8 cellular contexts compared by ENCODE assay signal in the genomic region with DNA sequence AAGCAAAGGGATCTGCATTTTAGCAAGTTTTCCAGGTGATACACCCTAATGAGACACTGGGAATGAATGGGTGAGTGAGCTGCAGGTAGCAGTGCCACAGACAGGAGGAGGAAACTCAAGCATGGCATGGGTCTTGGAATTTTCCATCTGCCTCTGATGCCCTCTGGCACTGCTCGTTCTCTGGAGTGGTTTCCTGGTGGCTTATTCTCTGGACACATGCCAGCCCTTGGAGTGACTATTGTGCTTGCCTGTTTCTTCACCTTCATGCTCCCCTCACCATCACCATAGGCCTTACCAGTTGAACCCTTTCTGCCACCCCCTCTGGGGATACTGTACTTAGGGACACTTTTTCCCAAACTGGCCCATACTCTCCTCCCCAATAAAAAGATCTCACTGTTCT. TPM values are rescaled to one million over a fixed set of nuclear protein-coding genes. Genes with fewer than 3 reads are reported as not detected.
DNase-seq lines count a peak whose midpoint lies in the region; ATAC-seq and TF ChIP-seq lines count a peak whose summit lies in the region.

No MANE protein-coding gene starts in this region.

- TF ChIP-seq CTCF in kidney epithelial cell (IDR thresholded peaks at IDR 0.05; ENCODE audit: insufficient read depth, low read length, poor library complexity, severe bottlenecking), result no peak

- H3K4me3 Mint-ChIP-seq in activated CD4-positive, alpha-beta memory T cell treated with anti-CD3 and anti-CD28 coated beads, Interleukin-2, amount 10 ng/mL, durations not matched to agents 7 days and 5 days, result peak overlapping the region; percentile 96

- H3K4me3 ChIP-seq in kidney epithelial cell (ENCODE audit: low read depth, low read length), result peak overlapping the region; percentile 95

- H3K36me3 Mint-ChIP-seq in activated CD4-positive, alpha-beta memory T cell treated with anti-CD3 and anti-CD28 coated beads, Interleukin-2, amount 10 ng/mL, durations not matched to agents 7 days and 5 days (ENCODE audit: low read depth), result peaks cover 37% of the 10 kb centered on the region

- peaks cover 3% of the 10 kb centered on the region for H3K36me3 ChIP-seq in kidney epithelial cell (ENCODE audit: control insufficient read depth, insufficient read depth, low read length)

- H3K4me1 Mint-ChIP-seq in activated CD4-positive, alpha-beta memory T cell treated with anti-CD3 and anti-CD28 coated beads, Interleukin-2, amount 10 ng/mL, durations not matched to agents 7 days and 5 days, result peaks cover 51% of the 10 kb centered on the region

- CTCF ChIA-PET in activated CD4-positive, alpha-beta memory T cell treated with anti-CD3 and anti-CD28 coated beads, Interleukin-2, amount 10 ng/mL, durations not matched to agents 7 days and 5 days (lab: Charles Lee), result interaction anchor here (0.6 to 2.7 kb wide), 2 partner anchors 15 to 656 kb away, joined by 4 to 11 read pairs; a partner anchor contains a TSS

- H3K27ac Mint-ChIP-seq in activated CD4-positive, alpha-beta memory T cell treated with anti-CD3 and anti-CD28 coated beads, Interleukin-2, amount 10 ng/mL, durations not matched to agents 7 days and 5 days, result peak overlapping the region; percentile 50

- ATAC-seq in left ventricle myocardium superior, result no peak
- no peak for ATAC-seq in GM19023 (IDR thresholded peaks at IDR 0.05; ENCODE audit: unreplicated experiment)

- intact Hi-C loops in left ventricle myocardium superior (cut with micrococcal nuclease) (no loop called here), cardiac septum (cut with DNase I) (no loop called here)

- H3K27me3 ChIP-seq in kidney epithelial cell (ENCODE audit: control insufficient read depth, insufficient read depth, low read length), result no peaks in the 10 kb centered on the region

- DNase-seq in left ventricle myocardium superior (peak; percentile 3), cardiac septum (ENCODE audit: low spot score) (no peak), kidney epithelial cell (ENCODE audit: low read depth) (no peak), RPMI8226 (no peak), anterior cingulate cortex (lab: John Stamatoyannopoulos, UW) (no peak), SHP77 treated with DMSO at 0.1 percent for 48 hours (lab: John Stamatoyannopoulos, UW) (no peak)
- DNase-seq in activated CD4-positive, alpha-beta memory T cell treated with anti-CD3 and anti-CD28 coated beads, Interleukin-2, amount 10 ng/mL, durations not matched to agents 7 days and 5 days, result no peak

- POLR2A ChIA-PET in activated CD4-positive, alpha-beta memory T cell treated with anti-CD3 and anti-CD28 coated beads, Interleukin-2, amount 10 ng/mL, durations not matched to agents 7 days and 5 days (lab: Charles Lee), result interaction anchor here (1.0 to 7.7 kb wide), 2 partner anchors 9 to 14 kb away, joined by 3 to 109 read pairs; a partner anchor contains a TSS

- no peaks in the 10 kb centered on the region for H3K9me3 Mint-ChIP-seq in activated CD4-positive, alpha-beta memory T cell treated with anti-CD3 and anti-CD28 coated beads, Interleukin-2, amount 10 ng/mL, durations not matched to agents 7 days and 5 days

- no peaks in the 10 kb centered on the region for H3K27me3 Mint-ChIP-seq in activated CD4-positive, alpha-beta memory T cell treated with anti-CD3 and anti-CD28 coated beads, Interleukin-2, amount 10 ng/mL, durations not matched to agents 7 days and 5 days

RNA-seq across cellular contexts. Expression of a gene that starts 1.6 kb away (rescaled TPM):
- total RNA-seq in left ventricle myocardium superior (45.2 TPM), cardiac septum (33.4 TPM), kidney epithelial cell (26.8 and 34.3 TPM in 2 replicates)
- 10 to 100 TPM; 80.1 to 84.3 TPM for total RNA-seq in activated CD4-positive, alpha-beta memory T cell treated with anti-CD3 and anti-CD28 coated beads, Interleukin-2, amount 10 ng/mL, durations not matched to agents 7 days and 5 days

RNA-seq across cellular contexts. Expression of a gene that starts 3.4 kb away (rescaled TPM):
- total RNA-seq in left ventricle myocardium superior (72.3 TPM), cardiac septum (43.1 TPM), kidney epithelial cell (33.9 and 35.9 TPM in 2 replicates)
- 10 to 100 TPM; 52.2 to 53.8 TPM for total RNA-seq in activated CD4-positive, alpha-beta memory T cell treated with anti-CD3 and anti-CD28 coated beads, Interleukin-2, amount 10 ng/mL, durations not matched to agents 7 days and 5 days

RNA-seq across cellular contexts. Expression of a gene that starts 10.8 kb away (rescaled TPM):
- total RNA-seq in left ventricle myocardium superior, result 1.4 TPM
- total RNA-seq in cardiac septum, result 0.83 TPM
- total RNA-seq in activated CD4-positive, alpha-beta memory T cell treated with anti-CD3 and anti-CD28 coated beads, Interleukin-2, amount 10 ng/mL, durations not matched to agents 7 days and 5 days, result under 1 TPM; 0.73 to 0.76 TPM
- 0.34 and 1.8 TPM in 2 replicates for total RNA-seq in kidney epithelial cell

RNA-seq across cellular contexts. Expression of a gene that starts 14.0 kb away (rescaled TPM):
- total RNA-seq in left ventricle myocardium superior (3.1 TPM), cardiac septum (1.8 TPM), kidney epithelial cell (3.9 and 7.9 TPM in 2 replicates)
- total RNA-seq in activated CD4-positive, alpha-beta memory T cell treated with anti-CD3 and anti-CD28 coated beads, Interleukin-2, amount 10 ng/mL, durations not matched to agents 7 days and 5 days, result 10 to 100 TPM; 14.7 to 16.1 TPM

RNA-seq across cellular contexts. Expression of a gene that starts 27.5 kb away (rescaled TPM):
- total RNA-seq in left ventricle myocardium superior, result 8.3 TPM
- total RNA-seq in cardiac septum, result 12.1 TPM
- 10 to 100 TPM; 15.9 to 17.5 TPM for total RNA-seq in activated CD4-positive, alpha-beta memory T cell treated with anti-CD3 and anti-CD28 coated beads, Interleukin-2, amount 10 ng/mL, durations not matched to agents 7 days and 5 days
- 46.2 and 49.2 TPM in 2 replicates for total RNA-seq in kidney epithelial cell
